12 cellular contexts compared by ENCODE assay signal in the genomic region with DNA sequence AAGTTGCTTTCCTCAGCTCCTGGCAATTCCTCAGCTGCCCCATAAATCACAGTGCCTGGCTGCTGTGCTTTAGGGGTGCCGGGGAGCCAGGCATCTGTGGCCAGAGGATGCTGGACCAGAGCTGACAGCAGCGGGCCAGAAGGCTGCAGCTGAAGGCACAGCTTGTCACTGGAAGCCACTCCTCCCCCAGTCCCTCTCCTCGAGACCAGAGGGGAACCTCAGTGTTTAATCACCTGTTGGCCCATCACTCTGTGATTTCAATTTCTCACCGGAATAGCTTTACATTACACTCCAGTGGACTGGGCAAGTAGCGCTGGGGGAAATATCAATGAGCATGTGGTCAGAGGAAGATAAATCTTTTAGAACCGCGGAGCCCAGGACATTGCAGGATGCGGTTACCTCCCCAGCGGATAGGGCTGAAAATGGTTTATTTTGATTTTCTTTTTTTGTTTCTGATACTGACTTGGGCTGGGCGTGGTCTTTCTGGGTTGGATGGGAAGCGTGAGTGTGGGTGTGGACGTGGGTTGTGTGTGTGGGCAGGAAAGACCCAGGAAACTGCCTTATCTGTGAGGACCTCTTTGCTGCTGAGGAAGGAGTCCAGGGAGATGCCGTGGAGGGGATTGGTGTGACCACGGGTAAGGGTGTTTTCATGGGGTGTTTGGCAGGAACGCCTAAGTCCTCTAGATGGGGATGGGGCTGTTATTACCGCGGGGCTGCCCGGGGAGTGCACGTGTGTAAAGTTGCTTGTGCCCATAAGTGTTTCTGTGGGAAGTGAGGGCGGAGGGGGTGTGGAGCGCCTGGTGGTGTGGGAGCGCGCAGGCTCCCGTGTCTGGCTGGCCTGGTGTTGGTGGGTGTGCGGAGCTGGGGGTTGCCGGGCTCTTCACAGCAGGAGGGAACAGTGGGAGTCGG. TPM values are rescaled to one million over a fixed set of nuclear protein-coding genes. Genes with fewer than 3 reads are reported as not detected.
A peak's percentile ranks its signal among the peaks of the same experiment; 100 is the strongest.
DNase-seq lines count a peak whose midpoint lies in the region; ATAC-seq and TF ChIP-seq lines count a peak whose summit lies in the region.
"Had no signal": no experiment of that assay in that cellular context is flagged by ENCODE, and none has a peak within 500 bp of the region (broad histone marks: within the 10 kb centered on the region; RNA-seq: fewer than 3 reads in every experiment).

No MANE protein-coding gene starts in this region.

- peaks cover 81% of the 10 kb centered on the region for H3K27me3 ChIP-seq in foreskin keratinocyte

- peaks cover 4 to 8% (median 5%) of the 10 kb centered on the region in 3 donors for H3K4me1 Mint-ChIP-seq in naive B cell

- TF ChIP-seq CTCF in astrocyte of the cerebellum (IDR thresholded peaks at IDR 0.05; ENCODE audit: low read depth, low read length, missing control alignments) (no peak), foreskin keratinocyte (conservative IDR thresholded peaks at IDR 0.05) (no peak)

- ATAC-seq in naive B cell (ENCODE audit: low read depth in 2 of 2) (peak; percentile 5 to 25), foreskin keratinocyte (no peak)
- ATAC-seq: SK-N-SH treated with all-trans-retinoic acid at 6 μM for 48 hours had no signal

- no peak overlapping the region for H3K27ac ChIP-seq in foreskin keratinocyte

- no peak overlapping the region for H3K4me3 Mint-ChIP-seq in naive B cell

- in situ Hi-C loops in astrocyte of the cerebellum (cut with HindIII; ENCODE audit: low sequenced_read_pairs) = loop anchor here (5.0 kb wide), 1 partner anchor 37 kb away; no protein-coding TSS in a partner anchor

- no peaks in the 10 kb centered on the region for H3K36me3 Mint-ChIP-seq in naive B cell

- H3K27me3 Mint-ChIP-seq in naive B cell = peaks cover 13 to 29% (median 26%) of the 10 kb centered on the region in 3 donors

- peak; percentile 51 to 55 for DNase-seq in activated CD4-positive, alpha-beta T cell treated with anti-CD3 and anti-CD28 coated beads for 4 hours
- DNase-seq in activated CD4-positive, alpha-beta T cell treated with anti-CD3 and anti-CD28 coated beads for 1 hour = no peak
- DNase-seq in NCI-H226 = peak; percentile 66
- DNase-seq in astrocyte of the cerebellum (ENCODE audit: low read depth) = peak; percentile 66
- no peak for DNase-seq in naive B cell
- no peak for DNase-seq in foreskin keratinocyte
- no peak for DNase-seq in SIG-M5 (lab: John Stamatoyannopoulos, UW)
- DNase-seq in Ammon's horn (ENCODE audit: low spot score) = no peak
- DNase-seq: cortex of kidney, midbrain, NCI-H2107 had no signal

- no peaks in the 10 kb centered on the region for H3K4me1 ChIP-seq in foreskin keratinocyte

- no peaks in the 10 kb centered on the region for H3K9me3 Mint-ChIP-seq in naive B cell

- peak overlapping the region in 1 of 6 donors; percentile 44 for H3K27ac Mint-ChIP-seq in naive B cell

- peak overlapping the region; percentile 20 for H3K4me3 ChIP-seq in astrocyte of the cerebellum (ENCODE audit: low read depth, low read length)

RNA-seq across cellular contexts. Expression of a gene that starts 4.0 kb away (rescaled TPM):
- polyA plus RNA-seq in naive B cell (ENCODE audit: low read depth in 6 of 6) (not detected), foreskin keratinocyte (0.10 and 0.11 TPM in 2 replicates)
- 0.18 and 0.24 TPM in 2 replicates for total RNA-seq in foreskin keratinocyte

Comparison
In these comparisons a context has a peak if more than half of its experiments do, and no peak if none do; other contexts are left out.
1. DNase-seq: peak in activated CD4-positive, alpha-beta T cell treated with anti-CD3 and anti-CD28 coated beads for 4 hours (2 of 2), NCI-H226 (single experiment) and astrocyte of the cerebellum (single experiment); none in activated CD4-positive, alpha-beta T cell treated with anti-CD3 and anti-CD28 coated beads for 1 hour (single experiment), naive B cell (single experiment), foreskin keratinocyte (0 of 2), SIG-M5 (single experiment) and Ammon's horn (single experiment).